Comparison of ENCODE assay signal across 1 cellular context in the genomic region with DNA sequence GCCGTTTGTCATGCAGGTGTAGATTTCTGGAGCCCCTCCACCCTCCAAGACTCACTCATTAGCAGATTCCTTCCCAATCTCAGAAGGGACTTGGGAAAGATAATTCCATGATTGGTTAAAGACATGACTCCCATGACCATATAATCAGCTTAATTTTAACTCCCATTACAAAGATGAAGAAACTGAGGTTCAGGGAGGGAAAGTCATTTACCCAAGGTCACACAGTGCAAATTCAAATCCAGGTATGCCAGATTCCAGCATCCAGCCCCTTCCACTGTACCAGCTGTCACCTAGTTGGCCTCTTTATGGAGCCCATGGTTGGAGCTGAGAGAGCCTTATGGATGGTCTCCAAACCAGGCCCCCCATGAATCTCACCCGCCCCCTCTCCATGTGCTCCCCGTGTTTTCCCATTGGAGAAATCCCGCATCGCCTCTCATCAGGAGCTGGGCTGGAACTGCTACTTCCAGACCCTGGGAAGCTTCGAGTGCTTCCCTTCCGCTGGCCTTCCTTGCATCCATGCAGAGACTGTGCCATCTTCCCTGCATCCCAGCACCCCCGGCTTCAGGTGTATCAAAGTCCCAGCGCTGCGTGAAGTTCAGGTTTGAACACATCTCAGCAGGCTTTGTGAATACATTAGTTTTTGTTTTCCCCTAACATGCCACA.
TF ChIP-seq lines count a peak whose summit lies in the region.

No MANE protein-coding gene starts in this region.

TF ChIP-seq in K562, 482 proteins besides CTCF, POLR2A, EP300 and RAD21:
- TF ChIP-seq RBM25 (IDR thresholded peaks at IDR 0.05; ENCODE audit: low read depth, low read length, severe bottlenecking) (peak; percentile 43), TARDBP (IDR thresholded peaks at IDR 0.05) (no peak), SREBF1 (IDR thresholded peaks at IDR 0.05; ENCODE audit: borderline replicate concordance, low read depth, low read length) (no peak), ESRRA (IDR thresholded peaks at IDR 0.05; ENCODE audit: borderline replicate concordance, low read depth) (peak; percentile 67), MCM7 (IDR thresholded peaks at IDR 0.05) (no peak), FOXJ2 (tag; IDR thresholded peaks at IDR 0.05) (no peak)
